Comparison of ENCODE assay signal across 1 cellular context in the genomic region with DNA sequence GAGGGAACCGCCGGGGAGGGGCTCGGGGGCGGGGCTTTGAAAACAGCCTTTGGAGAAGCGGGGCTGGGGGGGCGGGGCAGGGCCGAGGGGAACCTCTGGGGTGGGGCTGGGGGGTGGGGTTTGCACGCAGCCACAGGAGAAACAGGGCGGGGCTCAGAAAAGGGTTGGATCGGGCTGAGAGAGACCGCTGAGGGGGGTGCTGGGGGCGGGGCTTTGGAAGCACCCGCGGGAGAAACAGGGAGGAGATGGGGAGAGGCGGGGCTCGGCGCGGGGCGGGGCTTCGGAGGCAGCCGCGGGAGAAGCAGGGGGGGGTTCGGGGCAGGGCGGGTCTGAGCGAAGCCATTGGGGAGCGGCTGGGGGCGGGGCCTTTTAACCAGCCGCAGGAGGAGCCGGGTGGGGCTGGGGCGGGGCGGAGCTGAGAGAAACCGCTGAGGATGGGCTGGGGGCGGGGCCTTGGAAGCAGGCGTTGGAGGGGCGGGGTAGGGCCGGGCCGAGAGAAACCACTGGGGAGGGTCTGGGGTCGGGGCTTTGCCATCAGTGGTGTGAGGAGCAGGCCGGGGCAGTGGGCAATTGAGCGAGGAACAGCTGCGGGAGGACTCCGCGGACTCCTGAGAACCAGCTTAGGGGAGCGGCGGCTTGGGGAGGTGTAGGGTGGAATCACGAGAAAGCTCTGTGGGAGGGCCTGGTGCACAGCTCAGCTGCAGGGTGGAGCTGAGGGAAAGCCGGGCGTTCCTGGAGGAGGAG.
TF ChIP-seq lines count a peak whose summit lies in the region.

No MANE protein-coding gene starts in this region.

TF ChIP-seq in K562, 482 proteins besides CTCF, POLR2A, EP300 and RAD21 (continues in another document):
- TF ChIP-seq, protein P1, sequence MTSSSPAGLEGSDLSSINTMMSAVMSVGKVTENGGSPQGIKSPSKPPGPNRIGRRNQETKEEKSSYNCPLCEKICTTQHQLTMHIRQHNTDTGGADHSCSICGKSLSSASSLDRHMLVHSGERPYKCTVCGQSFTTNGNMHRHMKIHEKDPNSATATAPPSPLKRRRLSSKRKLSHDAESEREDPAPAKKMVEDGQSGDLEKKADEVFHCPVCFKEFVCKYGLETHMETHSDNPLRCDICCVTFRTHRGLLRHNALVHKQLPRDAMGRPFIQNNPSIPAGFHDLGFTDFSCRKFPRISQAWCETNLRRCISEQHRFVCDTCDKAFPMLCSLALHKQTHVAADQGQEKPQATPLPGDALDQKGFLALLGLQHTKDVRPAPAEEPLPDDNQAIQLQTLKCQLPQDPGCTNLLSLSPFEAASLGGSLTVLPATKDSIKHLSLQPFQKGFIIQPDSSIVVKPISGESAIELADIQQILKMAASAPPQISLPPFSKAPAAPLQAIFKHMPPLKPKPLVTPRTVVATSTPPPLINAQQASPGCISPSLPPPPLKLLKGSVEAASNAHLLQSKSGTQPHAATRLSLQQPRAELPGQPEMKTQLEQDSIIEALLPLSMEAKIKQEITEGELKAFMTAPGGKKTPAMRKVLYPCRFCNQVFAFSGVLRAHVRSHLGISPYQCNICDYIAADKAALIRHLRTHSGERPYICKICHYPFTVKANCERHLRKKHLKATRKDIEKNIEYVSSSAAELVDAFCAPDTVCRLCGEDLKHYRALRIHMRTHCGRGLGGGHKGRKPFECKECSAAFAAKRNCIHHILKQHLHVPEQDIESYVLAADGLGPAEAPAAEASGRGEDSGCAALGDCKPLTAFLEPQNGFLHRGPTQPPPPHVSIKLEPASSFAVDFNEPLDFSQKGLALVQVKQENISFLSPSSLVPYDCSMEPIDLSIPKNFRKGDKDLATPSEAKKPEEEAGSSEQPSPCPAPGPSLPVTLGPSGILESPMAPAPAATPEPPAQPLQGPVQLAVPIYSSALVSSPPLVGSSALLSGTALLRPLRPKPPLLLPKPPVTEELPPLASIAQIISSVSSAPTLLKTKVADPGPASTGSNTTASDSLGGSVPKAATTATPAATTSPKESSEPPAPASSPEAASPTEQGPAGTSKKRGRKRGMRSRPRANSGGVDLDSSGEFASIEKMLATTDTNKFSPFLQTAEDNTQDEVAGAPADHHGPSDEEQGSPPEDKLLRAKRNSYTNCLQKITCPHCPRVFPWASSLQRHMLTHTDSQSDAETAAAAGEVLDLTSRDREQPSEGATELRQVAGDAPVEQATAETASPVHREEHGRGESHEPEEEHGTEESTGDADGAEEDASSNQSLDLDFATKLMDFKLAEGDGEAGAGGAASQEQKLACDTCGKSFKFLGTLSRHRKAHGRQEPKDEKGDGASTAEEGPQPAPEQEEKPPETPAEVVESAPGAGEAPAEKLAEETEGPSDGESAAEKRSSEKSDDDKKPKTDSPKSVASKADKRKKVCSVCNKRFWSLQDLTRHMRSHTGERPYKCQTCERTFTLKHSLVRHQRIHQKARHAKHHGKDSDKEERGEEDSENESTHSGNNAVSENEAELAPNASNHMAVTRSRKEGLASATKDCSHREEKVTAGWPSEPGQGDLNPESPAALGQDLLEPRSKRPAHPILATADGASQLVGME (CRISPR knock-in tag; IDR thresholded peaks at IDR 0.05): no peak
- no peak for TF ChIP-seq SUPT5H (IDR thresholded peaks at IDR 0.05)
- no peak for TF ChIP-seq JUND (IDR thresholded peaks at IDR 0.05; ENCODE audit: borderline replicate concordance, low read depth, low read length)
- no peak for TF ChIP-seq JUND (tag; IDR thresholded peaks at IDR 0.05; ENCODE audit: borderline replicate concordance, low read depth, low read length)
- TF ChIP-seq, protein P2, sequence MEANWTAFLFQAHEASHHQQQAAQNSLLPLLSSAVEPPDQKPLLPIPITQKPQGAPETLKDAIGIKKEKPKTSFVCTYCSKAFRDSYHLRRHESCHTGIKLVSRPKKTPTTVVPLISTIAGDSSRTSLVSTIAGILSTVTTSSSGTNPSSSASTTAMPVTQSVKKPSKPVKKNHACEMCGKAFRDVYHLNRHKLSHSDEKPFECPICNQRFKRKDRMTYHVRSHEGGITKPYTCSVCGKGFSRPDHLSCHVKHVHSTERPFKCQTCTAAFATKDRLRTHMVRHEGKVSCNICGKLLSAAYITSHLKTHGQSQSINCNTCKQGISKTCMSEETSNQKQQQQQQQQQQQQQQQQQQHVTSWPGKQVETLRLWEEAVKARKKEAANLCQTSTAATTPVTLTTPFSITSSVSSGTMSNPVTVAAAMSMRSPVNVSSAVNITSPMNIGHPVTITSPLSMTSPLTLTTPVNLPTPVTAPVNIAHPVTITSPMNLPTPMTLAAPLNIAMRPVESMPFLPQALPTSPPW (CRISPR knock-in tag; IDR thresholded peaks at IDR 0.05): peak; percentile 96
- TF ChIP-seq COPS2 (conservative IDR thresholded peaks at IDR 0.05): no peak
- TF ChIP-seq TCF3 (CRISPR knock-in tag; IDR thresholded peaks at IDR 0.05): no peak
- TF ChIP-seq, protein P3, sequence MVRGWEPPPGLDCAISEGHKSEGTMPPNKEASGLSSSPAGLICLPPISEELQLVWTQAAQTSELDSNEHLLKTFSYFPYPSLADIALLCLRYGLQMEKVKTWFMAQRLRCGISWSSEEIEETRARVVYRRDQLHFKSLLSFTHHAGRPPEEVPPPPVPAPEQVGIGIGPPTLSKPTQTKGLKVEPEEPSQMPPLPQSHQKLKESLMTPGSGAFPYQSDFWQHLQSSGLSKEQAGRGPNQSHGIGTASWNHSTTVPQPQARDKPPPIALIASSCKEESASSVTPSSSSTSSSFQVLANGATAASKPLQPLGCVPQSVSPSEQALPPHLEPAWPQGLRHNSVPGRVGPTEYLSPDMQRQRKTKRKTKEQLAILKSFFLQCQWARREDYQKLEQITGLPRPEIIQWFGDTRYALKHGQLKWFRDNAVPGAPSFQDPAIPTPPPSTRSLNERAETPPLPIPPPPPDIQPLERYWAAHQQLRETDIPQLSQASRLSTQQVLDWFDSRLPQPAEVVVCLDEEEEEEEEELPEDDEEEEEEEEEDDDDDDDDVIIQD (CRISPR knock-in tag; IDR thresholded peaks at IDR 0.05): no peak
- no peak for TF ChIP-seq SLC30A9 (CRISPR knock-in tag; IDR thresholded peaks at IDR 0.05)
- TF ChIP-seq, protein P4, sequence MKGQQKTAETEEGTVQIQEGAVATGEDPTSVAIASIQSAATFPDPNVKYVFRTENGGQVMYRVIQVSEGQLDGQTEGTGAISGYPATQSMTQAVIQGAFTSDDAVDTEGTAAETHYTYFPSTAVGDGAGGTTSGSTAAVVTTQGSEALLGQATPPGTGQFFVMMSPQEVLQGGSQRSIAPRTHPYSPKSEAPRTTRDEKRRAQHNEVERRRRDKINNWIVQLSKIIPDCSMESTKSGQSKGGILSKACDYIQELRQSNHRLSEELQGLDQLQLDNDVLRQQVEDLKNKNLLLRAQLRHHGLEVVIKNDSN (CRISPR knock-in tag; IDR thresholded peaks at IDR 0.05): no peak
- TF ChIP-seq, protein P5, sequence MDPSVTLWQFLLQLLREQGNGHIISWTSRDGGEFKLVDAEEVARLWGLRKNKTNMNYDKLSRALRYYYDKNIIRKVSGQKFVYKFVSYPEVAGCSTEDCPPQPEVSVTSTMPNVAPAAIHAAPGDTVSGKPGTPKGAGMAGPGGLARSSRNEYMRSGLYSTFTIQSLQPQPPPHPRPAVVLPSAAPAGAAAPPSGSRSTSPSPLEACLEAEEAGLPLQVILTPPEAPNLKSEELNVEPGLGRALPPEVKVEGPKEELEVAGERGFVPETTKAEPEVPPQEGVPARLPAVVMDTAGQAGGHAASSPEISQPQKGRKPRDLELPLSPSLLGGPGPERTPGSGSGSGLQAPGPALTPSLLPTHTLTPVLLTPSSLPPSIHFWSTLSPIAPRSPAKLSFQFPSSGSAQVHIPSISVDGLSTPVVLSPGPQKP (CRISPR knock-in tag; IDR thresholded peaks at IDR 0.05): no peak
- TF ChIP-seq FOXA3 (CRISPR knock-in tag; conservative IDR thresholded peaks at IDR 0.05 in 1 of 2, IDR thresholded peaks at IDR 0.05 in 1 of 2): no peak
- no peak for TF ChIP-seq CREB1 (IDR thresholded peaks at IDR 0.05)
- no peak for TF ChIP-seq CREB1 (CRISPR knock-in tag; IDR thresholded peaks at IDR 0.05)
- no peak for TF ChIP-seq CSDE1 (IDR thresholded peaks at IDR 0.05)
- no peak for TF ChIP-seq NFIC (IDR thresholded peaks at IDR 0.05)
- TF ChIP-seq POLR2G (IDR thresholded peaks at IDR 0.05; ENCODE audit: low read depth, low read length): peak; percentile 50; the same call in 1 of the 2 replicates
- TF ChIP-seq, protein P6, sequence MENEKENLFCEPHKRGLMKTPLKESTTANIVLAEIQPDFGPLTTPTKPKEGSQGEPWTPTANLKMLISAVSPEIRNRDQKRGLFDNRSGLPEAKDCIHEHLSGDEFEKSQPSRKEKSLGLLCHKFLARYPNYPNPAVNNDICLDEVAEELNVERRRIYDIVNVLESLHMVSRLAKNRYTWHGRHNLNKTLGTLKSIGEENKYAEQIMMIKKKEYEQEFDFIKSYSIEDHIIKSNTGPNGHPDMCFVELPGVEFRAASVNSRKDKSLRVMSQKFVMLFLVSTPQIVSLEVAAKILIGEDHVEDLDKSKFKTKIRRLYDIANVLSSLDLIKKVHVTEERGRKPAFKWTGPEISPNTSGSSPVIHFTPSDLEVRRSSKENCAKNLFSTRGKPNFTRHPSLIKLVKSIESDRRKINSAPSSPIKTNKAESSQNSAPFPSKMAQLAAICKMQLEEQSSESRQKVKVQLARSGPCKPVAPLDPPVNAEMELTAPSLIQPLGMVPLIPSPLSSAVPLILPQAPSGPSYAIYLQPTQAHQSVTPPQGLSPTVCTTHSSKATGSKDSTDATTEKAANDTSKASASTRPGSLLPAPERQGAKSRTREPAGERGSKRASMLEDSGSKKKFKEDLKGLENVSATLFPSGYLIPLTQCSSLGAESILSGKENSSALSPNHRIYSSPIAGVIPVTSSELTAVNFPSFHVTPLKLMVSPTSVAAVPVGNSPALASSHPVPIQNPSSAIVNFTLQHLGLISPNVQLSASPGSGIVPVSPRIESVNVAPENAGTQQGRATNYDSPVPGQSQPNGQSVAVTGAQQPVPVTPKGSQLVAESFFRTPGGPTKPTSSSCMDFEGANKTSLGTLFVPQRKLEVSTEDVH (IDR thresholded peaks at IDR 0.05; ENCODE audit: low read depth, partially characterized antibody): no peak
- no peak for TF ChIP-seq ZNF23 (CRISPR knock-in tag; IDR thresholded peaks at IDR 0.05)
- no peak for TF ChIP-seq SMAD1 (IDR thresholded peaks at IDR 0.05; ENCODE audit: low read depth, low read length, partially characterized antibody)
- TF ChIP-seq ZNF24 (IDR thresholded peaks at IDR 0.05): no peak
- TF ChIP-seq CHD1 (IDR thresholded peaks at IDR 0.05; ENCODE audit: low read length): no peak
- TF ChIP-seq, protein P7, sequence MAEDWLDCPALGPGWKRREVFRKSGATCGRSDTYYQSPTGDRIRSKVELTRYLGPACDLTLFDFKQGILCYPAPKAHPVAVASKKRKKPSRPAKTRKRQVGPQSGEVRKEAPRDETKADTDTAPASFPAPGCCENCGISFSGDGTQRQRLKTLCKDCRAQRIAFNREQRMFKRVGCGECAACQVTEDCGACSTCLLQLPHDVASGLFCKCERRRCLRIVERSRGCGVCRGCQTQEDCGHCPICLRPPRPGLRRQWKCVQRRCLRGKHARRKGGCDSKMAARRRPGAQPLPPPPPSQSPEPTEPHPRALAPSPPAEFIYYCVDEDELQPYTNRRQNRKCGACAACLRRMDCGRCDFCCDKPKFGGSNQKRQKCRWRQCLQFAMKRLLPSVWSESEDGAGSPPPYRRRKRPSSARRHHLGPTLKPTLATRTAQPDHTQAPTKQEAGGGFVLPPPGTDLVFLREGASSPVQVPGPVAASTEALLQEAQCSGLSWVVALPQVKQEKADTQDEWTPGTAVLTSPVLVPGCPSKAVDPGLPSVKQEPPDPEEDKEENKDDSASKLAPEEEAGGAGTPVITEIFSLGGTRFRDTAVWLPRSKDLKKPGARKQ (CRISPR knock-in tag; IDR thresholded peaks at IDR 0.05): no peak
- TF ChIP-seq, protein P8, sequence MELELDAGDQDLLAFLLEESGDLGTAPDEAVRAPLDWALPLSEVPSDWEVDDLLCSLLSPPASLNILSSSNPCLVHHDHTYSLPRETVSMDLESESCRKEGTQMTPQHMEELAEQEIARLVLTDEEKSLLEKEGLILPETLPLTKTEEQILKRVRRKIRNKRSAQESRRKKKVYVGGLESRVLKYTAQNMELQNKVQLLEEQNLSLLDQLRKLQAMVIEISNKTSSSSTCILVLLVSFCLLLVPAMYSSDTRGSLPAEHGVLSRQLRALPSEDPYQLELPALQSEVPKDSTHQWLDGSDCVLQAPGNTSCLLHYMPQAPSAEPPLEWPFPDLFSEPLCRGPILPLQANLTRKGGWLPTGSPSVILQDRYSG (tag; conservative IDR thresholded peaks at IDR 0.05; ENCODE audit: low read depth): no peak
